In the genomic region with DNA sequence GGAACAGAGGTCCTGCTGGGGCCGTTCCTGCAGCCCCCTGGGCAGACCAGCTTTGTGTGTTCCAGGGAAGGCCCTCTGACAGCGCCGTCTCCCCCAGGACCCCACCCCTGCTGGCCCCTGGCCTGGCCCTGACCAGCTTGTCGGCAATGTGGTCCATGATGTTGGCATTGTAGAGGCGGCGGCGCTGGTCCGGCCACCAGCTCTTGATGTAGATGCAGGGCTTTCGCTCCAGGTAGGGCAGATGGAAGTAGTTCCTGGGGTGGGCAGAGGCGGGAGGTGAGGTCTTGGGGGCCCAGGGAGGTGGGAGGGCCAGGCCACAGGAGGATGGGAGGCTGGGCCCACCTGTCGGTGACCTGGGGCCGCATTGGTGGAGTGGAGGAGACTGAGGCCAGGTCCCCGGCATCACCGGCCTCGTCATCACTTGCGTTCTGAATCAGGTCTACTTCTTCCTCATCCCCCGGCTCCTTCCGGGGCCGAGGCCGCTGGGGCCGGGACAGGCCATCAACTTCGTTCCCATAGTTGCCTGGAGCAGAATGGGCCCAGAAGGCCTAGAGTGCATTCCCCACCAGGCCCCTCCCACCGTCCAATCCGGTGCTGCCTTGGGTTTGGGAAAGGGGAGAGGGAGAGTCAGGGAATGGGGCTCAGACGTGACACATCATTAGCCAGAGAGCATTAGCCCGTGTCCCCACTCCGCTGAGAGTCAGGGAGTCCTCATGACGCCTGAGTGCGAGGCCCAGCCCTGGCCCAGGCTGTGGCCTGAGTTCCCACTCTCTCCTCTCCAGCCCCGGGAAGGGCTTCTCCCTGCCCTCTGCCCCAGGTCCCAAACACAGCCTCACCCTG, we compare ENCODE assay signal across 18 cellular contexts. TPM values are rescaled to one million over a fixed set of nuclear protein-coding genes. Genes with fewer than 3 reads are reported as not detected.
"Had no signal": no experiment of that assay in that cellular context is flagged by ENCODE, and none has a peak within 500 bp of the region (broad histone marks: within the 10 kb centered on the region; RNA-seq: fewer than 3 reads in every experiment).

No MANE protein-coding gene starts in this region.

- DNase-seq: cerebellar nuclear complex; effector memory CD8-positive, alpha-beta T cell; foreskin melanocyte; head of caudate nucleus; hippocampal formation; kidney glomerular epithelial cell; left ventricle myocardium inferior; lower lobe of right lung; midbrain; small intestine; stimulated activated CD4-positive, alpha-beta T cell treated with anti-CD3 and anti-CD28 coated beads, Interleukin-12 subunit alpha, Interleukin-12 subunit beta, amount 100 ng/mL, for 4 hours; stimulated activated naive CD4-positive, alpha-beta T cell; trophoblast cell had no signal

- H2AFZ ChIP-seq: parathyroid adenoma had no signal

- H3K4me1 ChIP-seq: lower lobe of right lung, parathyroid adenoma, prostate gland had no signal

- H3K36me3 Mint-ChIP-seq: memory B cell; natural killer cell treated with Interleukin-12 subunit alpha and Interleukin-12 subunit beta and Interleukin-15 and Interleukin-18, amount 100 ng/mL, for 72 hours had no signal

- H3K9ac ChIP-seq: parathyroid adenoma had no signal

- H3K9me3 Mint-ChIP-seq: dendritic cell treated with granulocyte-macrophage colony-stimulating factor and Interleukin-4, amounts not matched to agents 40 ng/mL and 50 ng/mL, for 4 days; effector memory CD8-positive, alpha-beta T cell; memory B cell; natural killer cell treated with Interleukin-12 subunit alpha and Interleukin-12 subunit beta and Interleukin-15 and Interleukin-18, amount 100 ng/mL, for 72 hours had no signal

- ATAC-seq: effector memory CD8-positive, alpha-beta T cell; lower lobe of right lung had no signal

- H3K79me2 ChIP-seq: parathyroid adenoma had no signal

- H3K27ac ChIP-seq: left ventricle myocardium inferior, lower lobe of right lung, parathyroid adenoma, prostate gland had no signal

- H3K27ac Mint-ChIP-seq: dendritic cell treated with granulocyte-macrophage colony-stimulating factor and Interleukin-4, amounts not matched to agents 40 ng/mL and 50 ng/mL, for 4 days; effector memory CD8-positive, alpha-beta T cell; memory B cell; natural killer cell treated with Interleukin-12 subunit alpha and Interleukin-12 subunit beta and Interleukin-15 and Interleukin-18, amount 100 ng/mL, for 72 hours had no signal

- H3K4me3 Mint-ChIP-seq: dendritic cell treated with granulocyte-macrophage colony-stimulating factor and Interleukin-4, amounts not matched to agents 40 ng/mL and 50 ng/mL, for 4 days; effector memory CD8-positive, alpha-beta T cell; memory B cell; natural killer cell treated with Interleukin-12 subunit alpha and Interleukin-12 subunit beta and Interleukin-15 and Interleukin-18, amount 100 ng/mL, for 72 hours had no signal

- H3K9me3 ChIP-seq: left ventricle myocardium inferior, lower lobe of right lung, prostate gland had no signal

- H3K4me3 ChIP-seq: left ventricle myocardium inferior, lower lobe of right lung, prostate gland had no signal

- H3K36me3 ChIP-seq: left ventricle myocardium inferior, lower lobe of right lung, prostate gland had no signal

RNA-seq across cellular contexts. Expression of a gene that starts 1.4 kb away (rescaled TPM):
- total RNA-seq: left ventricle myocardium inferior had no signal
